ENCODE assay signal across 11 cellular contexts in genomic region chr16:57134982-57135381, GRCh38. TPM values are rescaled to one million over a fixed set of nuclear protein-coding genes. Genes with fewer than 3 reads are reported as not detected.
A peak's percentile ranks its signal among the peaks of the same experiment; 100 is the strongest.
DNase-seq lines count a peak whose midpoint lies in the region; TF ChIP-seq lines count a peak whose summit lies in the region.
"Had no signal": no experiment of that assay in that cellular context is flagged by ENCODE, and none has a peak within 500 bp of the region (broad histone marks: within the 10 kb centered on the region; RNA-seq: fewer than 3 reads in every experiment).

No MANE protein-coding gene starts in this region.

- no peak overlapping the region for H3K4ac ChIP-seq in trophoblast cell (ENCODE audit: low read depth, low read length)

- H3K27ac ChIP-seq in HEK293 (ENCODE audit: extremely low read depth, low read depth, low read length), result no peak overlapping the region
- peak overlapping the region; percentile 60 to 72 (median 66) for H3K27ac ChIP-seq in Peyer's patch
- H3K27ac ChIP-seq in trophoblast cell (ENCODE audit: low read depth, low read length), result no peak overlapping the region

- H3K27me3 Mint-ChIP-seq in activated naive CD8-positive, alpha-beta T cell, result no peaks in the 10 kb centered on the region

- no peak overlapping the region for H3K9ac ChIP-seq in trophoblast cell (ENCODE audit: low read length)

- H2BK120ac ChIP-seq in trophoblast cell (ENCODE audit: insufficient read depth, low read length, poor library complexity), result no peak overlapping the region

- H4K8ac ChIP-seq in trophoblast cell (ENCODE audit: low read depth, low read length), result no peak overlapping the region

- H3K27me3 ChIP-seq in Peyer's patch (no peaks in the 10 kb centered on the region), trophoblast cell (ENCODE audit: insufficient read depth, low read length) (no peaks in the 10 kb centered on the region)

- H3K4me1 Mint-ChIP-seq in activated naive CD8-positive, alpha-beta T cell (ENCODE audit: low read depth), result peaks cover 66% of the 10 kb centered on the region

- peak; percentile 53 to 69 (median 60) for DNase-seq in Peyer's patch
- DNase-seq in stimulated activated CD4-positive, alpha-beta T cell treated with anti-CD3 and anti-CD28 coated beads, Interleukin-2, amount 100 ng/mL, for 4 hours (ENCODE audit: low read depth), result peak; percentile 28
- no peak for DNase-seq in OCI-M2 (lab: John Stamatoyannopoulos, UW; ENCODE audit: unreplicated experiment)
- no peak for DNase-seq in GM10248 (ENCODE audit: extremely low spot score)
- DNase-seq in trophoblast cell, result no peak
- DNase-seq in GM19238 (ENCODE audit: insufficient read length, low spot score), result no peak
- DNase-seq: caudate nucleus, NCI-H1436 had no signal

- no peaks in the 10 kb centered on the region for H3K9me3 Mint-ChIP-seq in activated naive CD8-positive, alpha-beta T cell (ENCODE audit: low read depth)
- H3K9me3 Mint-ChIP-seq: nephron had no signal

- no peak overlapping the region for H2AFZ ChIP-seq in trophoblast cell (ENCODE audit: insufficient read depth, low read length, poor library complexity)

- H3K79me1 ChIP-seq in trophoblast cell (ENCODE audit: low read length), result no peaks in the 10 kb centered on the region

- H3K4me1 ChIP-seq in HEK293 (ENCODE audit: control insufficient read depth, insufficient read depth, low read length) (no peaks in the 10 kb centered on the region), Peyer's patch (peaks cover 3 to 37% (median 15%) of the 10 kb centered on the region in 4 donors), trophoblast cell (ENCODE audit: control insufficient read depth in 1 of 2, insufficient read depth in 2 of 2, low read length in 2 of 2) (peaks cover 8 to 15% of the 10 kb centered on the region in 2 experiments)

- peak overlapping the region; percentile 95 for H3K27ac Mint-ChIP-seq in activated naive CD8-positive, alpha-beta T cell
- H3K27ac Mint-ChIP-seq: nephron had no signal

- no peak overlapping the region for H4K91ac ChIP-seq in trophoblast cell (ENCODE audit: low read depth, low read length)

- H2AK5ac ChIP-seq in trophoblast cell (ENCODE audit: low read length), result no peak overlapping the region

- no peak overlapping the region for H3K18ac ChIP-seq in trophoblast cell (ENCODE audit: low read length)

- CTCF ChIA-PET in HEK293 (lab: Yijun Ruan, JAX), result interaction anchor here (1.1 kb wide), 1 partner anchor 51 kb away, joined by 4 read pairs; no protein-coding TSS in a partner anchor
- CTCF ChIA-PET in GM10248 (lab: Yijun Ruan, JAX), result interaction anchor here (0.8 to 3.9 kb wide), 7 partner anchors 8 to 42 kb away, joined by 3 to 14 read pairs (median 6); partner anchors contain the start of gene CPNE2

- WGBS in trophoblast cell (ENCODE audit: extremely low coverage, insufficient coverage, insufficient read length), result no CpG with 5 or more reads among the region's 2 CpGs

- peaks cover 3% of the 10 kb centered on the region for H3K36me3 Mint-ChIP-seq in activated naive CD8-positive, alpha-beta T cell

- no peak overlapping the region for H3K4me3 ChIP-seq in HEK293 (ENCODE audit: low read depth, low read length)
- no peak overlapping the region for H3K4me3 ChIP-seq in Peyer's patch
- H3K4me3 ChIP-seq in trophoblast cell (ENCODE audit: low read depth, low read length), result no peak overlapping the region

- peak in 1 of 2 donors; percentile 16 for TF ChIP-seq POLR2A in Peyer's patch (IDR thresholded peaks at IDR 0.05)

- H3K4me3 Mint-ChIP-seq in activated naive CD8-positive, alpha-beta T cell, result peak overlapping the region; percentile 75
- H3K4me3 Mint-ChIP-seq: nephron had no signal

- no peaks in the 10 kb centered on the region for H3K79me2 ChIP-seq in trophoblast cell (ENCODE audit: control insufficient read depth, insufficient read depth, low read length, poor library complexity)

- H2BK5ac ChIP-seq in trophoblast cell (ENCODE audit: low read depth, low read length, poor library complexity), result no peak overlapping the region

- no peaks in the 10 kb centered on the region for H3K9me3 ChIP-seq in HEK293 (ENCODE audit: control insufficient read depth, insufficient read depth, low read depth, low read length)
- H3K9me3 ChIP-seq in Peyer's patch, result no peaks in the 10 kb centered on the region
- peaks cover 3% of the 10 kb centered on the region for H3K9me3 ChIP-seq in trophoblast cell (ENCODE audit: insufficient read depth, low read depth, low read length)

- TF ChIP-seq CTCF in HEK293 (tag by site-specific recombination; IDR thresholded peaks at IDR 0.05), result no peak
- TF ChIP-seq CTCF in Peyer's patch (IDR thresholded peaks at IDR 0.05), result no peak
- no peak for TF ChIP-seq CTCF in GM10248 (IDR thresholded peaks at IDR 0.05; ENCODE audit: control extremely low read depth, extremely low read depth, low read depth, missing control alignments)

- no peak overlapping the region for H3K23ac ChIP-seq in trophoblast cell (ENCODE audit: low read length)

- H3K36me3 ChIP-seq in HEK293 (ENCODE audit: control insufficient read depth in 2 of 2, insufficient read depth in 1 of 2, low read length in 2 of 2), result no peaks in the 10 kb centered on the region
- H3K36me3 ChIP-seq in Peyer's patch, result peaks cover 0 to 12% (median 0%) of the 10 kb centered on the region in 3 donors
- peaks cover 14 to 15% of the 10 kb centered on the region in 2 experiments for H3K36me3 ChIP-seq in trophoblast cell (ENCODE audit: control insufficient read depth in 1 of 2, insufficient read depth in 2 of 2, low read length in 2 of 2)

- H3K4me2 ChIP-seq in trophoblast cell (ENCODE audit: low read length), result no peak overlapping the region

- H2BK12ac ChIP-seq in trophoblast cell (ENCODE audit: low read length), result no peak overlapping the region

- H4K12ac ChIP-seq in trophoblast cell (ENCODE audit: low read depth, low read length), result no peak overlapping the region

- H3K14ac ChIP-seq in trophoblast cell (ENCODE audit: low read length), result no peak overlapping the region

- POLR2A ChIA-PET in HEK293 (lab: Yijun Ruan, JAX) (no interaction called here), GM10248 (lab: Yijun Ruan, JAX) (no interaction called here)

TF ChIP-seq in HEK293, 187 proteins besides CTCF, POLR2A, EP300 and RAD21:
- TF ChIP-seq SP2 (tag by site-specific recombination; IDR thresholded peaks at IDR 0.05), result peak; percentile 18; the same call in 1 of the 2 replicates
- no peak for TF ChIP-seq ZNF747 (tag by site-specific recombination; IDR thresholded peaks at IDR 0.05)
- TF ChIP-seq ZNF530 (tag by site-specific recombination; IDR thresholded peaks at IDR 0.05; ENCODE audit: low read depth), result no peak

RNA-seq across cellular contexts. Expression of gene CPNE2, which starts 42.6 kb away (rescaled TPM):
- total RNA-seq in Peyer's patch, result 10 to 100 TPM; 26.4 to 73.9 (median 64.8) TPM
- polyA plus RNA-seq in trophoblast cell (2013), result 76.8 and 79.1 TPM in 2 replicates

RNA-seq across cellular contexts. Expression of gene PSME3IP1, which starts 50.9 kb away (rescaled TPM):
- total RNA-seq in Peyer's patch, result 100 to 1,000 TPM in 2 of 4 donors, 10 to 100 TPM in 2; 55.7 to 308 (median 109) TPM
- polyA plus RNA-seq in trophoblast cell (2013), result 75.9 and 77.8 TPM in 2 replicates

RNA-seq across cellular contexts. Expression of gene RSPRY1, which starts 51.1 kb away (rescaled TPM):
- 10 to 100 TPM; 49.0 to 84.7 (median 65.1) TPM for total RNA-seq in Peyer's patch
- 46.5 and 46.7 TPM in 2 replicates for polyA plus RNA-seq in trophoblast cell (2013)

Comparison
In these comparisons a context has a peak if more than half of its experiments do, and no peak if none do; other contexts are left out.
1. H3K27ac ChIP-seq: peak in Peyer's patch (4 of 4); none in HEK293 (single experiment) and trophoblast cell (single experiment).
2. DNase-seq: peak in Peyer's patch (3 of 3) and stimulated activated CD4-positive, alpha-beta T cell treated with anti-CD3 and anti-CD28 coated beads, Interleukin-2, amount 100 ng/mL, for 4 hours (single experiment); none in OCI-M2 (single experiment), GM10248 (single experiment), trophoblast cell (0 of 2) and GM19238 (single experiment).